ENCODE assay signal across 12 cellular contexts in genomic region chr1:113392541-113392940, GRCh38. TPM values are rescaled to one million over a fixed set of nuclear protein-coding genes. Genes with fewer than 3 reads are reported as not detected.
DNase-seq lines count a peak whose midpoint lies in the region; TF ChIP-seq lines count a peak whose summit lies in the region.
"Had no signal": no experiment of that assay in that cellular context is flagged by ENCODE, and none has a peak within 500 bp of the region (broad histone marks: within the 10 kb centered on the region; RNA-seq: fewer than 3 reads in every experiment).

No MANE protein-coding gene starts in this region.

- H3K4me2 ChIP-seq in MM.1S (ENCODE audit: low read depth, low read length): peak overlapping the region; percentile 73

- no peaks in the 10 kb centered on the region for H4K20me1 ChIP-seq in MM.1S (ENCODE audit: insufficient read depth, low read length)

- H3K27ac Mint-ChIP-seq in endodermal cell: no peak overlapping the region
- H3K27ac Mint-ChIP-seq in neural crest cell (ENCODE audit: unreplicated experiment): no peak overlapping the region
- H3K27ac Mint-ChIP-seq: activated T-cell treated with anti-CD3 and anti-CD28 coated beads, Interleukin-2, amount 50 U/mL, for 24 hours; T-helper 1 cell treated with Interleukin-12 subunit alpha and Interleukin-12 subunit beta and Interleukin-4 antibody, amounts not matched to agents 30 μg/mL and 1 μg/mL, for 36 hours had no signal

- H3K9me3 ChIP-seq in AG04450 (ENCODE audit: control insufficient read depth, insufficient read depth, low read length): no peaks in the 10 kb centered on the region; the same call in 1 of the 2 replicates
- H3K9me3 ChIP-seq in MM.1S (replicated peaks; ENCODE audit: insufficient read depth, low read length): no peaks in the 10 kb centered on the region
- peaks cover 7% of the 10 kb centered on the region for H3K9me3 ChIP-seq in endodermal cell (ENCODE audit: control insufficient read depth, low read length)

- H3K4me3 ChIP-seq in AG04450 (ENCODE audit: low read depth, low read length) (peak overlapping the region; percentile 86), MM.1S (ENCODE audit: low read length) (no peak overlapping the region), endodermal cell (ENCODE audit: low read length) (peak overlapping the region; percentile 90)

- H3K36me3 ChIP-seq in MM.1S (replicated peaks; ENCODE audit: insufficient read depth, low read length): no peaks in the 10 kb centered on the region
- H3K36me3 ChIP-seq in endodermal cell (ENCODE audit: control insufficient read depth, insufficient read depth, low read length): no peaks in the 10 kb centered on the region

- peaks cover 9% of the 10 kb centered on the region for H3K9me3 Mint-ChIP-seq in endodermal cell
- H3K9me3 Mint-ChIP-seq in neural crest cell: no peaks in the 10 kb centered on the region
- H3K9me3 Mint-ChIP-seq: CD4-positive, alpha-beta memory T cell had no signal

- H3K27me3 ChIP-seq in AG04450 (ENCODE audit: control insufficient read depth, insufficient read depth, low read length) (no peaks in the 10 kb centered on the region), MM.1S (replicated peaks; ENCODE audit: insufficient read depth, low read length) (no peaks in the 10 kb centered on the region), endodermal cell (ENCODE audit: control insufficient read depth, insufficient read depth, low read length, poor library complexity, severe bottlenecking) (no peaks in the 10 kb centered on the region)

- no peak for DNase-seq in AG04450 (ENCODE audit: low read depth, low spot score)
- no peak for DNase-seq in MM.1S
- no peak for DNase-seq in endodermal cell
- DNase-seq in neural crest cell (ENCODE audit: low read depth, low spot score): no peak
- DNase-seq in H4 (ENCODE audit: low spot score): no peak
- no peak for DNase-seq in nucleus accumbens (lab: John Stamatoyannopoulos, UW)
- DNase-seq in mucosa of gallbladder (ENCODE audit: low spot score): no peak
- no peak for DNase-seq in NCI-H1694 treated with DMSO at 0.1 percent for 48 hours (lab: John Stamatoyannopoulos, UW)
- DNase-seq: activated T-cell treated with anti-CD3 and anti-CD28 coated beads, Interleukin-2, amount 50 U/mL, for 24 hours; CD4-positive, alpha-beta memory T cell; NCI-H2227 treated with DMSO at 0.1 percent for 48 hours had no signal

- H3K9me2 ChIP-seq in MM.1S (replicated peaks; ENCODE audit: insufficient read depth, low read length): no peaks in the 10 kb centered on the region

- no peak overlapping the region for H2AFZ ChIP-seq in MM.1S (ENCODE audit: low read length)

- H3K4me1 ChIP-seq in MM.1S (ENCODE audit: low read length): no peaks in the 10 kb centered on the region
- peaks cover 12% of the 10 kb centered on the region for H3K4me1 ChIP-seq in endodermal cell (ENCODE audit: control insufficient read depth, insufficient read depth, low read length)

- H3K36me3 Mint-ChIP-seq in endodermal cell (ENCODE audit: low read depth): no peaks in the 10 kb centered on the region
- no peaks in the 10 kb centered on the region for H3K36me3 Mint-ChIP-seq in neural crest cell (ENCODE audit: low read depth)

- 100% methylated on average over 2 of the region's 2 CpGs; no CpG with 5 or more reads in 1 of the 2 experiments for WGBS in endodermal cell (ENCODE audit: insufficient coverage in 1 of 2, insufficient read length in 1 of 2), 2 experiments

- H3K4me1 Mint-ChIP-seq in endodermal cell: peaks cover 44% of the 10 kb centered on the region
- peaks cover 36% of the 10 kb centered on the region for H3K4me1 Mint-ChIP-seq in neural crest cell

- peaks cover 23% of the 10 kb centered on the region for H3K79me2 ChIP-seq in MM.1S (ENCODE audit: low read length)

- H3K27me3 Mint-ChIP-seq in endodermal cell (ENCODE audit: insufficient read depth) (peaks cover 6% of the 10 kb centered on the region), neural crest cell (ENCODE audit: low read depth) (peaks cover 5% of the 10 kb centered on the region)

- 0 out of 2 replicates have a peak, but pooled peaks cover 2% of the 10 kb centered on the region for H3F3A ChIP-seq in MM.1S (ENCODE audit: insufficient read depth, low read length)

- H3K27ac ChIP-seq in AG04450 (ENCODE audit: low read depth, low read length): no peak overlapping the region
- no peak overlapping the region for H3K27ac ChIP-seq in MM.1S (ENCODE audit: low read length)
- H3K27ac ChIP-seq in endodermal cell (ENCODE audit: low read depth, low read length): no peak overlapping the region

- CTCF ChIA-PET in AG04450 (lab: Charles Lee): interaction anchor here (1.1 to 1.2 kb wide), 2 partner anchors 65 to 320 kb away, joined by 3 read pairs; partner anchors contain the start of gene LRIG2

- TF ChIP-seq CTCF in AG04450 (IDR thresholded peaks at IDR 0.05; ENCODE audit: low read depth, low read length) (no peak), MM.1S (IDR thresholded peaks at IDR 0.05; ENCODE audit: low read length) (no peak), endodermal cell (conservative IDR thresholded peaks at IDR 0.05) (no peak), neural crest cell (conservative IDR thresholded peaks at IDR 0.05) (no peak)

- POLR2A ChIA-PET in AG04450 (lab: Yijun Ruan, JAX): interaction anchor here (1.5 kb wide), 1 partner anchor 64 kb away, joined by 3 read pairs; no protein-coding TSS in a partner anchor

- H3K4me3 Mint-ChIP-seq in endodermal cell (peak overlapping the region; percentile 84), neural crest cell (peak overlapping the region; percentile 95)

- H3K9ac ChIP-seq in MM.1S (ENCODE audit: low read length): no peak overlapping the region
- H3K9ac ChIP-seq in endodermal cell (ENCODE audit: extremely low read depth, low read length, poor library complexity, severe bottlenecking): peak overlapping the region; percentile 66

RNA-seq across cellular contexts. Expression of gene MAGI3, which starts 2.2 kb away (rescaled TPM):
- polyA plus RNA-seq in AG04450 (2011; rRNA removed): 4.8 and 5.8 TPM in 2 replicates
- polyA minus RNA-seq in AG04450 (2011; rRNA and poly(A)+ RNA removed): 10.8 and 13.7 TPM in 2 replicates
- 10 to 100 TPM; 27.1 to 27.4 TPM for total RNA-seq in endodermal cell
- 16.3 TPM for polyA plus RNA-seq in endodermal cell (2013, experiment 1 of 2)
- 18.6 TPM for polyA plus RNA-seq in endodermal cell (2013, experiment 2 of 2)
- 17.6 and 17.9 TPM in 2 replicates for total RNA-seq in neural crest cell
- 3.0 and 4.1 TPM in 2 replicates for total RNA-seq in H4 (2014; rRNA removed; shearing (Covaris generic))
- 22.3 TPM for total RNA-seq in mucosa of gallbladder
